In the genomic region with DNA sequence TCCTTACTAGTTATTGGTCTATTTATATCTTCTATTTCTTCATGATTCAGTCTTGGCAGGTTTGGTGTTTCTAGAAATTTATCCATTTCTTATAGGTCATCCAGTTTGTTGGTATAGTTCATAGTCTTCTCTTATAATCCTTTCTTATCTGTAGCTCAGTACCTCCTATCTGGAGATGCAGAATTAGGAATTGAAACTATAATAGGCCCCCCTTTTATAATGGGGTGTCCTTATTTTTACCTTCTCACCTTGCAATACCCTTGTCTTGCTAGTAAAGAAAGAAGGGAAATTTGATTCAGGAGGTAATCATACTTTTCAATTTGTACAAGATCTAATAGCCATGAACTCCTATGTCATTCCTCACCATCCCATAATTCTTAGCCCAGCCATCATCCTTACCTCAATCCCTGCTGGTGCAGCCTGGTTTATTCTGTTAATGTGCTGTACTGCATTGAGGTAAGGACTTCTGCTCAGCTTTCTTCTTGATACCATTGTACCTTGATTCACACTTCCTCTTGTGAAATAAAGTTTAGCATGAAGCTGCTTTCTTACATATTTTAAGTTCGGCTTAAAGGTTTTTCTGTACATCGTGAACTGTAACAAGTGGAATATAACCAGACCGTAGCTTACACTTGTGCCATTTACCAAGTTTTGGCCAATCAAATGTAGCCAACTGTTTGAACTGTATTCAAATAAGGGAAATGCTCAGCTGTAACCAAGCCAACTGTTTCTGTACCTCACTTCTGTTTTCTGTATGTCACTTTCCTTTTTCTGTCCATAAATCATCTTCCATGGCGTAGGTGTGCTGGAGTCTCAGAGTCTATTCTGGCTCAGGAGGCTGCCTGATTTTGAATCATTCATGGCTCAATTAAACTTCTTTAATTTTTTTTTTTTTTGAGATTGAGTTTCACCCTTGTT, we compare ENCODE assay signal across 15 cellular contexts. TPM values are rescaled to one million over a fixed set of nuclear protein-coding genes. Genes with fewer than 3 reads are reported as not detected.
DNase-seq lines count a peak whose midpoint lies in the region; ATAC-seq and TF ChIP-seq lines count a peak whose summit lies in the region.
"Had no signal": no experiment of that assay in that cellular context is flagged by ENCODE, and none has a peak within 500 bp of the region (broad histone marks: within the 10 kb centered on the region; RNA-seq: fewer than 3 reads in every experiment).

No MANE protein-coding gene starts in this region.

- H3K79me2 ChIP-seq in mammary epithelial cell (ENCODE audit: insufficient read depth, low read length), result no peaks in the 10 kb centered on the region

- no peak overlapping the region for H3K4me2 ChIP-seq in mammary epithelial cell (ENCODE audit: insufficient read depth, low read depth, low read length)
- H3K4me2 ChIP-seq: A549 had no signal

- peak; percentile 35 to 50 for DNase-seq in AML-193 (lab: John Stamatoyannopoulos, UW)
- DNase-seq in mammary epithelial cell, result no peak
- no peak for DNase-seq in breast epithelium (ENCODE audit: low spot score in 2 of 2)
- DNase-seq in NCI-H1092 treated with DMSO at 0.1 percent for 48 hours (lab: John Stamatoyannopoulos, UW), result no peak
- DNase-seq in A673 (ENCODE audit: low spot score), result no peak
- DNase-seq: body of pancreas, GDM1, NCI-H446 treated with DMSO at 0.1 percent for 48 hours, retina, T-cell had no signal

- H4K20me1 ChIP-seq in mammary epithelial cell (ENCODE audit: insufficient read depth, low read length), result peaks cover 2% of the 10 kb centered on the region

- in situ Hi-C loops in mammary epithelial cell (cut with MboI; ENCODE audit: low sequenced_read_pairs in 2 of 2), result no loop called here

- H3K9me3 Mint-ChIP-seq in IgD-negative memory B cell, result peaks cover 0 to 9% (median under 1%) of the 10 kb centered on the region in 3 donors

- H3K27me3 Mint-ChIP-seq in IgD-negative memory B cell, result no peaks in the 10 kb centered on the region

- H3K27ac ChIP-seq in mammary epithelial cell (ENCODE audit: insufficient read depth, low read depth, low read length) (no peak overlapping the region), breast epithelium (no peak overlapping the region), A673 (ENCODE audit: low read depth, low read length, poor library complexity, severe bottlenecking) (no peak overlapping the region)
- H3K27ac ChIP-seq: A549, body of pancreas had no signal

- intact Hi-C loops in mammary epithelial cell (cut with micrococcal nuclease), result no loop called here
- intact Hi-C loops in breast epithelium (cut with DNase I; ENCODE audit: low total_unique reads), result no loop called here
- intact Hi-C loops in A673 (cut with micrococcal nuclease; ENCODE audit: unreplicated experiment), result no loop called here

- H2AFZ ChIP-seq in mammary epithelial cell (ENCODE audit: low read depth, low read length), result no peak overlapping the region

- 97% methylated on average over 4 of the region's 4 CpGs for WGBS in mammary epithelial cell (ENCODE audit: low coverage, missing lambda C conversion rate)

- H3K36me3 Mint-ChIP-seq in IgD-negative memory B cell, result peaks cover 6% of the 10 kb centered on the region

- no peak overlapping the region for H3K9ac ChIP-seq in mammary epithelial cell (ENCODE audit: insufficient read depth, low read length)

- TF ChIP-seq CTCF in mammary epithelial cell (conservative IDR thresholded peaks at IDR 0.05 in 1 of 2, IDR thresholded peaks at IDR 0.05 in 1 of 2; ENCODE audit: extremely low read depth in 1 of 2, insufficient read depth in 1 of 2, low read depth in 1 of 2, low read length in 2 of 2), result no peak
- TF ChIP-seq CTCF in breast epithelium (IDR thresholded peaks at IDR 0.05), result no peak
- TF ChIP-seq CTCF in A673 (conservative IDR thresholded peaks at IDR 0.05; ENCODE audit: low read depth, low read length), result no peak

- H3K4me3 Mint-ChIP-seq in IgD-negative memory B cell, result peak overlapping the region; percentile 54 to 84 (median 76)
- H3K4me3 Mint-ChIP-seq: T-cell had no signal

- no peak for TF ChIP-seq POLR2A in breast epithelium (IDR thresholded peaks at IDR 0.05)

- H3K27me3 ChIP-seq in mammary epithelial cell (ENCODE audit: insufficient read depth, low read length), result no peaks in the 10 kb centered on the region
- no peaks in the 10 kb centered on the region for H3K27me3 ChIP-seq in breast epithelium
- H3K27me3 ChIP-seq in A673 (replicated peaks; ENCODE audit: insufficient read depth, low read depth, low read length, poor library complexity), result no peaks in the 10 kb centered on the region
- H3K27me3 ChIP-seq: body of pancreas had no signal

- H3K27ac Mint-ChIP-seq in IgD-negative memory B cell, result peak overlapping the region; percentile 81 to 92 (median 85)
- H3K27ac Mint-ChIP-seq: T-cell had no signal

- peaks cover 9 to 19% (median 11%) of the 10 kb centered on the region in 3 donors for H3K4me1 Mint-ChIP-seq in IgD-negative memory B cell

- H3K4me3 ChIP-seq in mammary epithelial cell (replicated peaks in 1 of 3; ENCODE audit: insufficient read depth in 1 of 3, low read depth in 2 of 3, low read length in 3 of 3) (no peak overlapping the region), breast epithelium (no peak overlapping the region), A673 (ENCODE audit: low read depth, low read length, poor library complexity, severe bottlenecking) (no peak overlapping the region)
- H3K4me3 ChIP-seq: A549, body of pancreas had no signal

- ATAC-seq in GM19328 (IDR thresholded peaks at IDR 0.05; ENCODE audit: unreplicated experiment), result peak; percentile 74
- ATAC-seq in HG02798 (IDR thresholded peaks at IDR 0.05; ENCODE audit: poor library complexity, unreplicated experiment), result peak; percentile 75
- ATAC-seq: A549, body of pancreas, T-cell had no signal

- CTCF ChIA-PET in mammary epithelial cell (lab: Charles Lee; ENCODE audit: low non-redundant PET), result no interaction called here
- CTCF ChIA-PET in A673 (lab: Charles Lee), result no interaction called here

- peaks cover 4% of the 10 kb centered on the region for H3K9me3 ChIP-seq in mammary epithelial cell (replicated peaks; ENCODE audit: insufficient read depth, low read length)
- H3K9me3 ChIP-seq in breast epithelium, result peaks cover 0 to 7% of the 10 kb centered on the region in 2 donors
- H3K9me3 ChIP-seq in A673 (ENCODE audit: low read depth, low read length, poor library complexity, severe bottlenecking), result no peaks in the 10 kb centered on the region

- BruUV-seq in mammary epithelial cell (replicated peaks; lab: Mats Ljungman, UMichigan) (no TSS peak), A673 (replicated peaks; lab: Mats Ljungman, UMichigan) (no TSS peak)

- dilution Hi-C loops in mammary epithelial cell (cut with HindIII; ENCODE audit: low sequenced_read_pairs), result no loop called here

- POLR2A ChIA-PET in A673 (lab: Charles Lee; ENCODE audit: low non-redundant PET), result no interaction called here

- peaks cover 6% of the 10 kb centered on the region for H3K4me1 ChIP-seq in mammary epithelial cell (ENCODE audit: insufficient read depth, low read length)
- H3K4me1 ChIP-seq in breast epithelium, result no peaks in the 10 kb centered on the region
- no peaks in the 10 kb centered on the region for H3K4me1 ChIP-seq in A673 (ENCODE audit: insufficient read depth, low read length, poor library complexity, severe bottlenecking)

- no peaks in the 10 kb centered on the region for H3K36me3 ChIP-seq in mammary epithelial cell (ENCODE audit: insufficient read depth, low read length)
- H3K36me3 ChIP-seq in breast epithelium, result no peaks in the 10 kb centered on the region
- H3K36me3 ChIP-seq in A673 (ENCODE audit: insufficient read depth, low read length, poor library complexity, severe bottlenecking), result no peaks in the 10 kb centered on the region

RNA-seq across cellular contexts. Expression of gene PTH2R, which starts 40.1 kb away (rescaled TPM):
- polyA plus RNA-seq in IgD-negative memory B cell (0.23 TPM), mammary epithelial cell (not detected)
- total RNA-seq in mammary epithelial cell (under 1 TPM; under 0.01 to 0.12 TPM), breast epithelium (1 to 10 TPM in 2 of 3 donors, under 1 TPM in 1; 0.64 to 3.3 (median 1.2) TPM), A673 (2021) (not detected in 2 replicates)
- not detected for polyA minus RNA-seq in mammary epithelial cell
- total RNA-seq: fibroblast of lung had no signal
- polyA plus RNA-seq: A549, fibroblast of lung had no signal

Comparison
In these comparisons a context has a peak if more than half of its experiments do, and no peak if none do; other contexts are left out.
1. DNase-seq: peak in AML-193 (2 of 2); none in mammary epithelial cell (single experiment), breast epithelium (0 of 2), NCI-H1092 treated with DMSO at 0.1 percent for 48 hours (single experiment) and A673 (single experiment).